Comparison of ENCODE assay signal across 22 cellular contexts in genomic region chr12:6237830-6238229, GRCh38. TPM values are rescaled to one million over a fixed set of nuclear protein-coding genes. Genes with fewer than 3 reads are reported as not detected.
DNase-seq lines count a peak whose midpoint lies in the region; ATAC-seq, FAIRE-seq and TF ChIP-seq lines count a peak whose summit lies in the region.
"Had no signal": no experiment of that assay in that cellular context is flagged by ENCODE, and none has a peak within 500 bp of the region (broad histone marks: within the 10 kb centered on the region; RNA-seq: fewer than 3 reads in every experiment).

No MANE protein-coding gene starts in this region.

- H3K36me3 ChIP-seq in Caco-2 (ENCODE audit: control insufficient read depth, insufficient read depth, low read length), result peaks cover 8% of the 10 kb centered on the region
- peaks cover 0 to 11% (median 0%) of the 10 kb centered on the region in 3 donors for H3K36me3 ChIP-seq in pancreas

- H3K9me3 Mint-ChIP-seq in Caco-2 (ENCODE audit: unreplicated experiment), result no peaks in the 10 kb centered on the region
- H3K9me3 Mint-ChIP-seq: CD8-positive, alpha-beta T cell; HFFc6 had no signal

- POLR2A ChIA-PET in Caco-2 (lab: Charles Lee), result no interaction called here

- H3K27ac ChIP-seq in pancreas, result no peak overlapping the region
- H3K27ac ChIP-seq: BLaER1, HL-60 had no signal

- CTCF ChIA-PET in Caco-2 (lab: Charles Lee), result interaction anchor here (0.6 kb wide), 1 partner anchor 8 kb away, joined by 4 read pairs; no protein-coding TSS in a partner anchor

- TF ChIP-seq CTCF in Caco-2 (IDR thresholded peaks at IDR 0.05; ENCODE audit: insufficient read depth in 1 of 2, low read depth in 1 of 2, low read length in 1 of 2, severe bottlenecking in 1 of 2, unreplicated experiment in 1 of 2) (no peak), pancreas (IDR thresholded peaks at IDR 0.05) (no peak)

- WGBS in pancreas, 2 donors, result 63 to 70% methylated on average over 1 of the region's 1 CpG

- no TSS peak for BruUV-seq in Caco-2 (replicated peaks; lab: Mats Ljungman, UMichigan)

- FAIRE-seq in pancreas (lab: Jason Lieb, UNC), result peak; percentile 13
- FAIRE-seq: GM12892, GM18507, K562 had no signal

- intact Hi-C loops in Caco-2 (cut with micrococcal nuclease; ENCODE audit: unreplicated experiment) (no loop called here), pancreas (cut with DNase I) (no loop called here)

- H3K4me3 Mint-ChIP-seq in Caco-2 (ENCODE audit: unreplicated experiment), result no peak overlapping the region
- H3K4me3 Mint-ChIP-seq: CD8-positive, alpha-beta T cell; HFFc6 had no signal

- peaks cover 25% of the 10 kb centered on the region for H3K4me1 ChIP-seq in Caco-2
- H3K4me1 ChIP-seq in pancreas, result peaks cover 2 to 12% (median 10%) of the 10 kb centered on the region in 3 donors

- no peaks in the 10 kb centered on the region for H3K9me3 ChIP-seq in Caco-2
- H3K9me3 ChIP-seq in pancreas, result no peaks in the 10 kb centered on the region
- H3K9me3 ChIP-seq: BLaER1 had no signal

- peak; percentile 55 for DNase-seq in DMS53 (lab: John Stamatoyannopoulos, UW)
- no peak for DNase-seq in DMS53 treated with DMSO at 0.1 percent for 48 hours (lab: John Stamatoyannopoulos, UW; ENCODE audit: unreplicated experiment)
- no peak for DNase-seq in Caco-2
- DNase-seq in pancreas, result no peak
- no peak for DNase-seq in NOMO-1 treated with dmso at 0.1 percent for 144 hours (lab: John Stamatoyannopoulos, UW; ENCODE audit: unreplicated experiment)
- DNase-seq in activated CD4-positive, alpha-beta T cell treated with anti-CD3 and anti-CD28 coated beads, Interleukin-2, amount 50 U/mL, for 1 hour, result no peak
- DNase-seq: 8988T; CD8-positive, alpha-beta T cell; DMS 273 treated with DMSO at 0.1 percent for 48 hours; DMS79; GDM1; GOT3; H7; HFFc6; IMR-90 had no signal

- no peak overlapping the region for H3K4me3 ChIP-seq in Caco-2 (ENCODE audit: low read depth, low read length)
- no peak overlapping the region for H3K4me3 ChIP-seq in pancreas
- H3K4me3 ChIP-seq: BLaER1, K562 had no signal

- no peaks in the 10 kb centered on the region for H3K27me3 Mint-ChIP-seq in Caco-2 (ENCODE audit: insufficient read depth, unreplicated experiment)

- ATAC-seq in pancreas (no peak), GM21423 (IDR thresholded peaks at IDR 0.05; ENCODE audit: unreplicated experiment) (no peak)
- ATAC-seq: CD8-positive, alpha-beta T cell; HCT116; K562 had no signal

- H3K4me1 Mint-ChIP-seq in Caco-2 (ENCODE audit: low read depth, unreplicated experiment), result peaks cover 38% of the 10 kb centered on the region

- H3K27me3 ChIP-seq in Caco-2 (replicated peaks; ENCODE audit: control insufficient read depth, insufficient read depth, low read length), result no peaks in the 10 kb centered on the region
- H3K27me3 ChIP-seq in pancreas, result no peaks in the 10 kb centered on the region
- H3K27me3 ChIP-seq: BLaER1 had no signal

- peaks cover 58% of the 10 kb centered on the region for H3K36me3 Mint-ChIP-seq in Caco-2 (ENCODE audit: insufficient read depth, unreplicated experiment)

- H3K27ac Mint-ChIP-seq in Caco-2 (ENCODE audit: unreplicated experiment), result peak overlapping the region; percentile 4
- H3K27ac Mint-ChIP-seq: CD8-positive, alpha-beta T cell; HFFc6 had no signal

RNA-seq across cellular contexts. Expression of gene CD9, which starts 37.6 kb away (rescaled TPM):
- total RNA-seq in Caco-2 (2022) (170 and 179 TPM in 2 replicates), pancreas (100 to 1,000 TPM in 1 of 6 donors, 10 to 100 TPM in 5; 28.6 to 108 (median 33.8) TPM)
- polyA plus RNA-seq in pancreas, result 10 to 100 TPM; 25.1 to 85.6 TPM
